Comparison of ENCODE assay signal across 10 cellular contexts in the genomic region with DNA sequence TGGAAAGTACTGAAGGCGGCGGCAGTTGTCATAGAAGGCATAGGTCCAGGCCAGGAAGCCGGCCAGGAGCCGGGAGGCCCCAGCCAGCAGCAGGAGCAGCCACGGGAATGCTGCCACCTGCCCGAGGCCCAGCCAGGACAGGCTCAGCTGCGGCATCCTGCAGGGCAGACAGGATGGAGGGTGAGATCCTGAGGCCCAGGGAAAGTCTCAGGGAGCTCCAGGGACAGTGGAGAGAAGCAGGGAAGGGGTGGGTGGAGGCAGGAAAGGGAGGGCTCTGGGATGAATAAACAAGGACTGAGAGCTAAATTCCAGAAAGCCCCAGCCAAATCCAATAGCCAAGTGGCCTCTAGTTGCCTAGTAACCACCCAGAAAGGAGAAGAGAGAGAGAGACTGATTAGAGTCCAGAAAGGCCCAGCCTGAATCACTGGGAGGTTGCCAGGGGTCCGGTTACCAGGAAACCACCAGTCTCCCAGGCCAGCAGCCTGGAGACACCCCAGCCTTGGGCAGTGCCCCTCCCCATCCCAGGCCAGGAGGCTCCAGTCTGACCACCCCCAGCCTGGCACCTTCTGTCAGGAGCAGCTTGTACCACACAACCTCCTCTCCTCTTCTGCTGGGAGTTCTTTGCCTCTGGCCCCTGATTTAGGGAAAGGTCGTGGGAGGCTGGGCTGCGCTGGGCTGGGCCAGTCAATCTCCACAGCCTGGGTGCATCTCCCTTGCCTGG. TPM values are rescaled to one million over a fixed set of nuclear protein-coding genes. Genes with fewer than 3 reads are reported as not detected.
DNase-seq lines count a peak whose midpoint lies in the region; ATAC-seq and TF ChIP-seq lines count a peak whose summit lies in the region.
"Had no signal": no experiment of that assay in that cellular context is flagged by ENCODE, and none has a peak within 500 bp of the region (broad histone marks: within the 10 kb centered on the region; RNA-seq: fewer than 3 reads in every experiment).

No MANE protein-coding gene starts in this region.

- H3K4me1 ChIP-seq in left ventricle myocardium inferior: peaks cover 36% of the 10 kb centered on the region

- intact Hi-C loops in left ventricle myocardium inferior (cut with micrococcal nuclease): no loop called here
- intact Hi-C loops in sciatic nerve (cut with DNase I): no loop called here
- intact Hi-C loops in CD14-positive monocyte (cut with micrococcal nuclease): no loop called here

- no peaks in the 10 kb centered on the region for H3K9me3 ChIP-seq in left ventricle myocardium inferior (replicated peaks)

- DNase-seq in DMS153 treated with DMSO at 0.1 percent for 48 hours (lab: John Stamatoyannopoulos, UW; ENCODE audit: unreplicated experiment): peak; percentile 81
- DNase-seq in left ventricle myocardium inferior: peak; percentile 73
- peak; percentile 91 for DNase-seq in sciatic nerve (ENCODE audit: low spot score)
- no peak for DNase-seq in OCI-M1 (lab: John Stamatoyannopoulos, UW)
- DNase-seq in AG08395 (ENCODE audit: low spot score): no peak
- no peak for DNase-seq in epidermal melanocyte (ENCODE audit: insufficient read length, low spot score)
- DNase-seq in CD14-positive monocyte (ENCODE audit: low spot score): no peak
- DNase-seq: NCI-H187 had no signal

- peaks cover 8% of the 10 kb centered on the region for H3K4me1 Mint-ChIP-seq in CD14-positive monocyte

- H3K27me3 ChIP-seq in left ventricle myocardium inferior (ENCODE audit: low read depth): peaks cover 24% of the 10 kb centered on the region

- peak overlapping the region; percentile 53 for H3K4me3 ChIP-seq in left ventricle myocardium inferior

- H3K4me3 Mint-ChIP-seq in CD14-positive monocyte: no peak overlapping the region

- no peaks in the 10 kb centered on the region for H3K36me3 Mint-ChIP-seq in CD14-positive monocyte

- peak; percentile 26 for TF ChIP-seq CTCF in VCaP (conservative IDR thresholded peaks at IDR 0.05)
- peak; percentile 12 for TF ChIP-seq CTCF in left ventricle myocardium inferior (IDR thresholded peaks at IDR 0.05; ENCODE audit: borderline replicate concordance)
- TF ChIP-seq CTCF in CD14-positive monocyte (IDR thresholded peaks at IDR 0.05): no peak

- peaks cover 0 to 2% (median under 1%) of the 10 kb centered on the region in 7 donors for H3K9me3 Mint-ChIP-seq in CD14-positive monocyte

- H3K36me3 ChIP-seq in left ventricle myocardium inferior: no peaks in the 10 kb centered on the region

- H3K27me3 Mint-ChIP-seq in CD14-positive monocyte (ENCODE audit: low read depth in 3 of 3): peaks cover 7 to 14% (median 10%) of the 10 kb centered on the region in 3 donors

- H3K27ac ChIP-seq in VCaP: peak overlapping the region; percentile 95
- H3K27ac ChIP-seq in left ventricle myocardium inferior (replicated peaks): peak overlapping the region; percentile 85

- peak; percentile 98 for ATAC-seq in sciatic nerve

- no peak overlapping the region for H3K27ac Mint-ChIP-seq in CD14-positive monocyte

RNA-seq across cellular contexts. Expression of gene OR10H5, which starts 7.5 kb away (rescaled TPM):
- total RNA-seq in left ventricle myocardium inferior (not detected), sciatic nerve (not detected)
- polyA plus RNA-seq in CD14-positive monocyte: not detected
- total RNA-seq: epithelial cell of proximal tubule had no signal

RNA-seq across cellular contexts. Expression of gene OR10H1, which starts 35.5 kb away (rescaled TPM):
- total RNA-seq in left ventricle myocardium inferior: not detected
- not detected for total RNA-seq in sciatic nerve
- not detected for polyA plus RNA-seq in CD14-positive monocyte
- total RNA-seq: epithelial cell of proximal tubule had no signal

RNA-seq across cellular contexts. Expression of gene OR10H3, which starts 42.1 kb away (rescaled TPM):
- total RNA-seq in left ventricle myocardium inferior (not detected), sciatic nerve (not detected)
- not detected for polyA plus RNA-seq in CD14-positive monocyte
- total RNA-seq: epithelial cell of proximal tubule had no signal

RNA-seq across cellular contexts. Expression of gene OR10H2, which starts 52.1 kb away (rescaled TPM):
- not detected for total RNA-seq in left ventricle myocardium inferior
- total RNA-seq in sciatic nerve: not detected
- polyA plus RNA-seq in CD14-positive monocyte: not detected
- total RNA-seq: epithelial cell of proximal tubule had no signal

Comparison
In these comparisons a context has a peak if more than half of its experiments do, and no peak if none do; other contexts are left out.
1. DNase-seq: peak in DMS153 treated with DMSO at 0.1 percent for 48 hours (single experiment), left ventricle myocardium inferior (single experiment) and sciatic nerve (single experiment); none in OCI-M1 (single experiment), AG08395 (single experiment), epidermal melanocyte (single experiment) and CD14-positive monocyte (single experiment).